In the genomic region with DNA sequence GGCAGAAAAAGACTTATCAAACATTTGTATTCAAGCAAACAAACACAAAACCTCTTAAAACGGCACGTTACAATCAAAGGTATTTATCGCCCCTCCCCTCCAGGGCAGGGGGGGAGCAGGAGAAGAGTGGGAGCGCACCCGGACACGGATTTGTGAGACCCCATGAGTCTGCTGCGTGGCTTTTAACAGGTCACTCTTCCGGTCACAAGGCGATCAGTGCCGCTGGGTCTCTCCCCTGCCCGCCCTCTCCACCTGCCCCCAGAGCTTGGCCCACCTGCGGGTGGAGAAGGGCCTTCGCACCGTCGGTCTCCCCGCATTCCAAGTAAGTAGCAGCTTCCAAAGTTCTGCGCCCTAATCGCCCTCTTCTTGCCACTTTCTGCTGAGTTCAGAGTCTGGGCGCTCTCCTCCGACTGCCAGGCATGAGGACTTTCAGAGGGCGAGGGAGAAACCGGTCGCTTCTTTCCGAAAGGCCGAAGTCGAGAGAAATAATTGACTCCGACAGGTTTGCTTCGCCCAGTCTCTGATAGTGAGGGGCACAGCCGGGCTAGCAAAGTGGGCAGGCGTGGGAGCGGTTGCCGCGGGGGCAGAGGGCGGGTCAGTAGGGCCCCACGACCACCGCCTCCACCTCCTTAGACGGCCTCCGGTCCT, we compare ENCODE assay signal across 8 cellular contexts. TPM values are rescaled to one million over a fixed set of nuclear protein-coding genes. Genes with fewer than 3 reads are reported as not detected.
A peak's percentile ranks its signal among the peaks of the same experiment; 100 is the strongest.
DNase-seq lines count a peak whose midpoint lies in the region; ATAC-seq and TF ChIP-seq lines count a peak whose summit lies in the region.

No MANE protein-coding gene starts in this region.

- H3K4me3 ChIP-seq in cardiac muscle cell (peak overlapping the region; percentile 34), right atrium auricular region (peak overlapping the region in 1 of 2 donors; percentile 54), astrocyte of the spinal cord (ENCODE audit: low read depth, low read length) (peak overlapping the region; percentile 40), mesodermal cell (ENCODE audit: extremely low read depth, insufficient read depth, low read length, poor library complexity, severe bottlenecking) (peak overlapping the region; percentile 39), uterus (peak overlapping the region; percentile 39 to 49)

- H3K27me3 ChIP-seq in cardiac muscle cell = peaks cover 37% of the 10 kb centered on the region
- peaks cover 4 to 23% of the 10 kb centered on the region in 2 donors for H3K27me3 ChIP-seq in right atrium auricular region
- H3K27me3 ChIP-seq in uterus = no peaks in the 10 kb centered on the region

- H3K27ac ChIP-seq in cardiac muscle cell (no peak overlapping the region), right atrium auricular region (no peak overlapping the region), mesodermal cell (ENCODE audit: low read depth, low read length, severe bottlenecking) (no peak overlapping the region), uterus (peak overlapping the region; percentile 49 to 77)

- H3K36me3 ChIP-seq in cardiac muscle cell (no peaks in the 10 kb centered on the region), right atrium auricular region (no peaks in the 10 kb centered on the region), mesodermal cell (ENCODE audit: control insufficient read depth, insufficient read depth, low read length) (no peaks in the 10 kb centered on the region), uterus (no peaks in the 10 kb centered on the region)

- intact Hi-C loops in uterus (cut with DNase I; ENCODE audit: low total_unique reads) = no loop called here

- no peak for TF ChIP-seq CTCF in cardiac muscle cell (IDR thresholded peaks at IDR 0.05; ENCODE audit: low read depth, low read length)
- TF ChIP-seq CTCF in right atrium auricular region (IDR thresholded peaks at IDR 0.05) = no peak
- TF ChIP-seq CTCF in astrocyte of the spinal cord (IDR thresholded peaks at IDR 0.05; ENCODE audit: low read depth, low read length) = no peak
- TF ChIP-seq CTCF in uterus (IDR thresholded peaks at IDR 0.05) = no peak

- 0% methylated on average over 26 to 31 of the region's 38 CpGs for WGBS in mesodermal cell (ENCODE audit: insufficient coverage in 2 of 2), 2 experiments

- DNase-seq in cardiac muscle cell (ENCODE audit: low read depth in 1 of 2, low spot score in 1 of 2) = peak in 1 of 2 donors; percentile 18
- no peak for DNase-seq in right atrium auricular region (ENCODE audit: low spot score)
- DNase-seq in astrocyte of the spinal cord (ENCODE audit: low read depth, low spot score) = no peak
- peak in 1 of 2 donors; percentile 18 for DNase-seq in uterus
- DNase-seq in SIG-M5 treated with dmso at 0.1 percent for 504 hours (lab: John Stamatoyannopoulos, UW; ENCODE audit: unreplicated experiment) = no peak

- H3K4me1 ChIP-seq in cardiac muscle cell (ENCODE audit: low read depth) = peaks cover 8% of the 10 kb centered on the region
- peaks cover 0 to 25% of the 10 kb centered on the region in 2 donors for H3K4me1 ChIP-seq in right atrium auricular region
- peaks cover 10% of the 10 kb centered on the region for H3K4me1 ChIP-seq in mesodermal cell (ENCODE audit: control insufficient read depth, insufficient read depth, low read length, poor library complexity, severe bottlenecking)
- no peaks in the 10 kb centered on the region for H3K4me1 ChIP-seq in uterus

- in situ Hi-C loops in astrocyte of the spinal cord (cut with HindIII; ENCODE audit: low sequenced_read_pairs) = no loop called here

- ATAC-seq in GM19035 (IDR thresholded peaks at IDR 0.05; ENCODE audit: unreplicated experiment) = no peak
- ATAC-seq in HG03108 (IDR thresholded peaks at IDR 0.05; ENCODE audit: unreplicated experiment) = no peak

- TF ChIP-seq POLR2A in uterus (IDR thresholded peaks at IDR 0.05) = no peak

- H3K9me3 ChIP-seq in cardiac muscle cell (ENCODE audit: low read depth) = no peaks in the 10 kb centered on the region
- H3K9me3 ChIP-seq in right atrium auricular region = no peaks in the 10 kb centered on the region
- no peaks in the 10 kb centered on the region for H3K9me3 ChIP-seq in mesodermal cell (ENCODE audit: control insufficient read depth, low read length)
- no peaks in the 10 kb centered on the region for H3K9me3 ChIP-seq in uterus

RNA-seq across cellular contexts. Expression of a gene that starts 0.8 kb away (rescaled TPM):
- total RNA-seq in cardiac muscle cell (0.07 TPM in 1 of 2 replicates, not detected in the other), right atrium auricular region (1 to 10 TPM; 1.1 to 2.8 TPM), uterus (10 to 100 TPM in 2 of 4 donors, 1 to 10 TPM in 1, not detected in 1; 1.0 to 54.1 (median 34.8) TPM)
- 0.75 TPM in 1 of 2 replicates, not detected in the other for polyA plus RNA-seq in cardiac muscle cell
- polyA plus RNA-seq in mesodermal cell (2013, experiment 1 of 2) = 4.3 TPM
- 4.6 TPM for polyA plus RNA-seq in mesodermal cell (2013, experiment 2 of 2)

Comparison
In these comparisons a context has a peak if more than half of its experiments do, and no peak if none do; other contexts are left out.
1. H3K27ac ChIP-seq: peak in uterus (2 of 2); none in cardiac muscle cell (single experiment), right atrium auricular region (0 of 2) and mesodermal cell (single experiment).